ENCODE assay signal across 9 cellular contexts in genomic region chr6:143058987-143059386, GRCh38. TPM values are rescaled to one million over a fixed set of nuclear protein-coding genes. Genes with fewer than 3 reads are reported as not detected.
DNase-seq lines count a peak whose midpoint lies in the region; ATAC-seq and TF ChIP-seq lines count a peak whose summit lies in the region.
"Had no signal": no experiment of that assay in that cellular context is flagged by ENCODE, and none has a peak within 500 bp of the region (broad histone marks: within the 10 kb centered on the region; RNA-seq: fewer than 3 reads in every experiment).

No MANE protein-coding gene starts in this region.

- H3K9me3 ChIP-seq in psoas muscle (no peaks in the 10 kb centered on the region), left lung (no peaks in the 10 kb centered on the region)

- H3K27me3 Mint-ChIP-seq in activated T-cell treated with anti-CD3 and anti-CD28 coated beads, Interleukin-2, amount 50 U/mL, for 24 hours = no peaks in the 10 kb centered on the region
- H3K27me3 Mint-ChIP-seq in naive thymus-derived CD8-positive, alpha-beta T cell = no peaks in the 10 kb centered on the region

- no peaks in the 10 kb centered on the region for H3K9me3 Mint-ChIP-seq in activated T-cell treated with anti-CD3 and anti-CD28 coated beads, Interleukin-2, amount 50 U/mL, for 24 hours
- H3K9me3 Mint-ChIP-seq in naive thymus-derived CD8-positive, alpha-beta T cell = no peaks in the 10 kb centered on the region

- H3K27ac Mint-ChIP-seq in activated T-cell treated with anti-CD3 and anti-CD28 coated beads, Interleukin-2, amount 50 U/mL, for 24 hours = peak overlapping the region; percentile 55
- peak overlapping the region in 4 of 10 donors; percentile 48 to 98 (median 74) for H3K27ac Mint-ChIP-seq in naive thymus-derived CD8-positive, alpha-beta T cell

- peak overlapping the region in 36 of 59 donors; percentile 9 to 97 (median 92) for H3K27ac ChIP-seq in dorsolateral prefrontal cortex
- peak overlapping the region; percentile 94 for H3K27ac ChIP-seq in psoas muscle
- no peak overlapping the region for H3K27ac ChIP-seq in left lung
- H3K27ac ChIP-seq: BLaER1 had no signal

- H3K4me3 Mint-ChIP-seq in activated T-cell treated with anti-CD3 and anti-CD28 coated beads, Interleukin-2, amount 50 U/mL, for 24 hours = peak overlapping the region; percentile 90
- H3K4me3 Mint-ChIP-seq in naive thymus-derived CD8-positive, alpha-beta T cell = peak overlapping the region in 5 of 10 donors; percentile 27 to 72 (median 43)

- no peak for DNase-seq in activated T-cell treated with anti-CD3 and anti-CD28 coated beads, Interleukin-2, amount 50 U/mL, for 24 hours
- no peak for DNase-seq in activated T-cell treated with anti-CD3 and anti-CD28 coated beads for 4 hours
- peak; percentile 11 for DNase-seq in NCI-H69 (lab: John Stamatoyannopoulos, UW)
- peak in 1 of 10 donors; percentile 31 for DNase-seq in dorsolateral prefrontal cortex
- DNase-seq in psoas muscle = no peak
- DNase-seq in naive thymus-derived CD8-positive, alpha-beta T cell = no peak
- no peak for DNase-seq in left lobe of liver (ENCODE audit: low spot score)
- no peak for DNase-seq in left lung

- H3K4me3 ChIP-seq in dorsolateral prefrontal cortex = peak overlapping the region in 53 of 59 donors; percentile 28 to 99 (median 89)
- H3K4me3 ChIP-seq in psoas muscle = peak overlapping the region; percentile 70
- H3K4me3 ChIP-seq in left lung = no peak overlapping the region
- H3K4me3 ChIP-seq: BLaER1 had no signal

- peaks cover 10% of the 10 kb centered on the region for H3K36me3 Mint-ChIP-seq in activated T-cell treated with anti-CD3 and anti-CD28 coated beads, Interleukin-2, amount 50 U/mL, for 24 hours (ENCODE audit: low read depth)
- H3K36me3 Mint-ChIP-seq in naive thymus-derived CD8-positive, alpha-beta T cell = no peaks in the 10 kb centered on the region

- H3K4me1 Mint-ChIP-seq in activated T-cell treated with anti-CD3 and anti-CD28 coated beads, Interleukin-2, amount 50 U/mL, for 24 hours (ENCODE audit: low read depth) = peaks cover 35% of the 10 kb centered on the region
- peaks cover 10 to 30% (median 23%) of the 10 kb centered on the region in 4 donors for H3K4me1 Mint-ChIP-seq in naive thymus-derived CD8-positive, alpha-beta T cell

- ATAC-seq in psoas muscle (no peak), left lobe of liver (no peak), left lung (no peak)
- no peak for ATAC-seq in naive thymus-derived CD8-positive, alpha-beta T cell

- WGBS in psoas muscle, 3 donors = 84 to 89% (median 87%) methylated on average over 7 of the region's 7 CpGs

- intact Hi-C loops in dorsolateral prefrontal cortex (cut with DNase I) (no loop called here), psoas muscle (cut with DNase I) (loop anchor here (5.0 to 10.0 kb wide), 2 partner anchors 112 to 176 kb away; partner anchors contain the start of gene HIVEP2 (in 1 of the 2)), left lung (cut with DNase I) (no loop called here)

- POLR2A ChIA-PET in naive thymus-derived CD8-positive, alpha-beta T cell (lab: Charles Lee) = no interaction called here

- no peaks in the 10 kb centered on the region for H3K36me3 ChIP-seq in psoas muscle (ENCODE audit: insufficient read depth in 1 of 2, low read depth in 1 of 2)
- H3K36me3 ChIP-seq in left lung = no peaks in the 10 kb centered on the region
- H3K36me3 ChIP-seq: BLaER1 had no signal

- TF ChIP-seq CTCF in dorsolateral prefrontal cortex (IDR thresholded peaks at IDR 0.05 in 54 of 56, conservative IDR thresholded peaks at IDR 0.05 in 2 of 56; ENCODE audit: low read depth in 1 of 56, partially characterized antibody in 56 of 56) = no peak
- TF ChIP-seq CTCF in psoas muscle (IDR thresholded peaks at IDR 0.05) = no peak
- TF ChIP-seq CTCF in left lung (IDR thresholded peaks at IDR 0.05) = no peak

- H3K4me1 ChIP-seq in psoas muscle (peaks cover 36% of the 10 kb centered on the region), left lung (peaks cover 3 to 4% of the 10 kb centered on the region in 2 donors)

- H3K27me3 ChIP-seq in dorsolateral prefrontal cortex (no peaks in the 10 kb centered on the region), psoas muscle (ENCODE audit: insufficient read depth in 3 of 3, low read length in 2 of 3) (no peaks in the 10 kb centered on the region), left lung (no peaks in the 10 kb centered on the region)
- H3K27me3 ChIP-seq: BLaER1 had no signal

RNA-seq across cellular contexts. Expression of gene AIG1, which starts 1.7 kb away (rescaled TPM):
- total RNA-seq in dorsolateral prefrontal cortex = 10 to 100 TPM; 39.6 to 81.0 (median 63.9) TPM
- 10 to 100 TPM in 2 of 4 donors, 1 to 10 TPM in 2; 4.8 to 24.6 (median 9.4) TPM for total RNA-seq in psoas muscle
- polyA plus RNA-seq in psoas muscle = 1 to 10 TPM; 4.0 to 5.8 (median 4.8) TPM
- total RNA-seq in naive thymus-derived CD8-positive, alpha-beta T cell = 10 to 100 TPM in 1 of 2 experiments, 1 to 10 TPM in 1; 10.0 to 11.1 TPM
- polyA plus RNA-seq in naive thymus-derived CD8-positive, alpha-beta T cell = 10 to 100 TPM; 14.5 to 19.0 (median 15.8) TPM
- 96.8 TPM for total RNA-seq in left lobe of liver
- total RNA-seq in left lung = 10 to 100 TPM; 35.2 to 40.4 TPM

Comparison
In these comparisons a context has a peak if more than half of its experiments do, and no peak if none do; other contexts are left out.
1. H3K27ac ChIP-seq: peak in dorsolateral prefrontal cortex (36 of 59) and psoas muscle (single experiment); none in left lung (0 of 2).
2. H3K4me3 ChIP-seq: peak in dorsolateral prefrontal cortex (53 of 59) and psoas muscle (single experiment); none in left lung (0 of 2).
3. intact Hi-C loops: an anchor here in psoas muscle (5.0 to 10.0 kb wide); none called in dorsolateral prefrontal cortex and left lung.